Comparison of ENCODE assay signal across 8 cellular contexts in genomic region chr12:53079226-53080117, GRCh38. TPM values are rescaled to one million over a fixed set of nuclear protein-coding genes. Genes with fewer than 3 reads are reported as not detected.
DNase-seq lines count a peak whose midpoint lies in the region; ATAC-seq and TF ChIP-seq lines count a peak whose summit lies in the region.

TSS of gene SPRYD3 (minus strand) at chr12:53079390. CDS start at chr12:53079333, 57 bp downstream.

- H3K27me3 ChIP-seq in layer of hippocampus (ENCODE audit: control insufficient read depth, insufficient read depth, low read length): no peaks in the 10 kb centered on the region

- H3K36me3 Mint-ChIP-seq in activated CD4-positive, alpha-beta T cell treated with anti-CD3 and anti-CD28 coated beads for 36 hours (ENCODE audit: low read depth): peaks cover 12% of the 10 kb centered on the region

- CTCF ChIA-PET in activated CD4-positive, alpha-beta T cell treated with anti-CD3 and anti-CD28 coated beads for 36 hours (lab: Charles Lee): interaction anchor here (0.6 to 14.8 kb wide), 17 partner anchors 14 to 430 kb away, joined by 3 to 155 read pairs (median 4); partner anchors contain the start of genes EIF4B, ESPL1, IGFBP6 and SOAT2

- no peaks in the 10 kb centered on the region for H3K9me3 Mint-ChIP-seq in activated CD4-positive, alpha-beta T cell treated with anti-CD3 and anti-CD28 coated beads for 36 hours (ENCODE audit: low read depth)

- H3K4me1 Mint-ChIP-seq in activated CD4-positive, alpha-beta T cell treated with anti-CD3 and anti-CD28 coated beads for 36 hours: peaks cover 33% of the 10 kb centered on the region

- H3K27me3 Mint-ChIP-seq in activated CD4-positive, alpha-beta T cell treated with anti-CD3 and anti-CD28 coated beads for 36 hours: no peaks in the 10 kb centered on the region

- POLR2A ChIA-PET in activated CD4-positive, alpha-beta T cell treated with anti-CD3 and anti-CD28 coated beads for 36 hours (lab: Charles Lee): interaction anchor here (0.5 to 3.5 kb wide), 11 partner anchors 13 to 421 kb away, joined by 3 to 13 read pairs (median 5); partner anchors contain the start of genes EIF4B, IGFBP6, PFDN5 and SOAT2

- TF ChIP-seq CTCF in choroid plexus epithelial cell (conservative IDR thresholded peaks at IDR 0.05; ENCODE audit: low read depth, low read length): no peak

- H3K4me3 Mint-ChIP-seq in activated CD4-positive, alpha-beta T cell treated with anti-CD3 and anti-CD28 coated beads for 36 hours: peak within 1 kb of the TSS; percentile 80

- intact Hi-C loops in activated CD4-positive, alpha-beta T cell treated with anti-CD3 and anti-CD28 coated beads for 36 hours (cut with DNase I, micrococcal nuclease): loop anchor here (1.0 to 2.0 kb wide), 9 partner anchors 19 to 242 kb away; partner anchors contain the start of genes CSAD (in 2 of the 2), EIF4B (in 2 of the 2), ZNF740 (in 2 of the 2) and AAAS (in 1 of the 2)

- peak; percentile 97 for DNase-seq in Ammon's horn (ENCODE audit: low spot score)
- peak; percentile 100 for DNase-seq in GM19238 (ENCODE audit: insufficient read length, low spot score)
- peak; percentile 93 to 96 for DNase-seq in NCI-H524 (lab: John Stamatoyannopoulos, UW)
- DNase-seq in activated CD4-positive, alpha-beta T cell treated with anti-CD3 and anti-CD28 coated beads for 36 hours: peak; percentile 98
- DNase-seq in choroid plexus epithelial cell (ENCODE audit: low read depth): peak; percentile 97
- peak; percentile 93 to 95 for DNase-seq in stimulated activated CD4-positive, alpha-beta T cell treated with anti-CD3 and anti-CD28 coated beads, Interleukin-1b, Interleukin-23, amount 100 ng/mL, for 4 hours (ENCODE audit: low read depth in 2 of 2)

- peak within 1 kb of the TSS; percentile 78 for H3K4me3 ChIP-seq in choroid plexus epithelial cell (ENCODE audit: low read depth, low read length)

- H3K27ac Mint-ChIP-seq in activated CD4-positive, alpha-beta T cell treated with anti-CD3 and anti-CD28 coated beads for 36 hours: peak within 1 kb of the TSS; percentile 74

- H3K27ac ChIP-seq in layer of hippocampus (ENCODE audit: low read depth, low read length): peak within 1 kb of the TSS; percentile 95

- ATAC-seq in HG03442 (IDR thresholded peaks at IDR 0.05; ENCODE audit: unreplicated experiment): peak; percentile 97
- peak; percentile 98 for ATAC-seq in activated CD4-positive, alpha-beta T cell treated with anti-CD3 and anti-CD28 coated beads for 36 hours

RNA-seq across cellular contexts. Expression of gene SPRYD3, which starts in this region (rescaled TPM):
- 10 to 100 TPM; 13.7 to 18.2 TPM for total RNA-seq in activated CD4-positive, alpha-beta T cell treated with anti-CD3 and anti-CD28 coated beads for 36 hours

Comparison
In these comparisons a context has a peak if more than half of its experiments do, and no peak if none do; other contexts are left out.
1. Peak in every context shown above with its lines: DNase-seq, ATAC-seq, H3K4me3 ChIP-seq and H3K27ac ChIP-seq.